In genomic region chr18:4468515-4468914, GRCh38 we compare ENCODE assay signal across 32 cellular contexts. TPM values are rescaled to one million over a fixed set of nuclear protein-coding genes. Genes with fewer than 3 reads are reported as not detected.
"Had no signal": no experiment of that assay in that cellular context is flagged by ENCODE, and none has a peak within 500 bp of the region (broad histone marks: within the 10 kb centered on the region; RNA-seq: fewer than 3 reads in every experiment).

No MANE protein-coding gene starts in this region.

- FAIRE-seq: bronchial epithelial cell had no signal

- H3K4me1 Mint-ChIP-seq: activated CD4-positive, alpha-beta T cell treated with anti-CD3 and anti-CD28 coated beads, Interleukin-2, amount 10 ng/mL, durations not matched to agents 7 days and 5 days; activated naive CD4-positive, alpha-beta T cell treated with anti-CD3 and anti-CD28 coated beads, Interleukin-2, amount 50 U/mL, for 24 hours; activated naive CD8-positive, alpha-beta T cell treated with anti-CD3 and anti-CD28 coated beads, Interleukin-2, amount 10 ng/mL, durations not matched to agents 7 days and 5 days; brain had no signal

- DNase-seq: activated CD4-positive, alpha-beta T cell treated with anti-CD3 and anti-CD28 coated beads, Interleukin-2, amount 10 ng/mL, durations not matched to agents 7 days and 5 days; activated CD4-positive, alpha-beta T cell treated with anti-CD3 and anti-CD28 coated beads, Interleukin-2, amount 50 U/mL, for 48 hours; activated CD4-positive, CD25-positive, alpha-beta regulatory T cell; activated CD8-positive, alpha-beta T cell treated with anti-CD3 and anti-CD28 coated beads, Interleukin-2, amount 10 ng/mL, durations not matched to agents 7 days and 5 days; activated gamma-delta T cell; activated naive CD4-positive, alpha-beta T cell treated with Interleukin-2 at 50 U/mL for 16 hours; activated naive CD8-positive, alpha-beta T cell treated with anti-CD3 and anti-CD28 coated beads, Interleukin-2, amount 10 ng/mL, durations not matched to agents 7 days and 5 days; activated T-cell treated with anti-CD3 and anti-CD28 coated beads, Interleukin-2, amount 50 U/mL, for 24 hours; adrenal gland; caudate nucleus; cerebellar nuclear complex; MM.1S; MV-4-11; NCI-H1092; NCI-H1436 treated with DMSO at 0.1 percent for 48 hours; NCI-H1694 treated with DMSO at 0.1 percent for 48 hours; NCI-H2029; NCI-H226; NCI-H524 treated with DMSO at 0.1 percent for 48 hours; NK-92 treated with Interleukin-12 subunit alpha and Interleukin-12 subunit beta, amount 100 ng/mL, for 24 hours; OCI-M1; Right ventricle myocardium superior; SW 1271; T-helper 1 cell; T-helper 2 cell; T-helper 9 cell had no signal

- H3K27ac Mint-ChIP-seq: activated CD4-positive, alpha-beta T cell treated with anti-CD3 and anti-CD28 coated beads, Interleukin-2, amount 10 ng/mL, durations not matched to agents 7 days and 5 days; activated CD8-positive, alpha-beta T cell treated with anti-CD3 and anti-CD28 coated beads, Interleukin-2, amount 10 ng/mL, durations not matched to agents 7 days and 5 days; activated naive CD4-positive, alpha-beta T cell treated with anti-CD3 and anti-CD28 coated beads, Interleukin-2, amount 50 U/mL, for 24 hours; activated naive CD8-positive, alpha-beta T cell treated with anti-CD3 and anti-CD28 coated beads, Interleukin-2, amount 10 ng/mL, durations not matched to agents 7 days and 5 days; activated T-cell treated with anti-CD3 and anti-CD28 coated beads, Interleukin-2, amount 50 U/mL, for 24 hours; activated T-helper 2 cell treated with anti-CD3 and anti-CD28 coated beads, Interferon-gamma antibody, Interleukin-2, Interleukin-4, amounts not matched to agents 10 μg/mL and 5 μg/mL and 100 μg/mL, durations not matched to agents 14 hours and 24 hours and 36 hours; brain had no signal

- H3K27ac ChIP-seq: adrenal gland, KMS-11, VCaP had no signal

- H3K36me3 Mint-ChIP-seq: activated naive CD4-positive, alpha-beta T cell treated with anti-CD3 and anti-CD28 coated beads, Interleukin-2, amount 50 U/mL, for 24 hours; activated naive CD8-positive, alpha-beta T cell treated with anti-CD3 and anti-CD28 coated beads, Interleukin-2, amount 10 ng/mL, durations not matched to agents 7 days and 5 days; brain had no signal

- H3K9me3 Mint-ChIP-seq: activated CD4-positive, alpha-beta T cell treated with anti-CD3 and anti-CD28 coated beads, Interleukin-2, amount 10 ng/mL, durations not matched to agents 7 days and 5 days; activated naive CD8-positive, alpha-beta T cell treated with anti-CD3 and anti-CD28 coated beads, Interleukin-2, amount 10 ng/mL, durations not matched to agents 7 days and 5 days; activated T-cell treated with anti-CD3 and anti-CD28 coated beads, Interleukin-2, amount 50 U/mL, for 24 hours had no signal

- H3K4me1 ChIP-seq: adrenal gland had no signal

- H3K9ac ChIP-seq: KMS-11 had no signal

- H3K27me3 ChIP-seq: adrenal gland had no signal

- H3K4me3 ChIP-seq: adrenal gland had no signal

- H3K9me3 ChIP-seq: adrenal gland had no signal

- H3K4me2 ChIP-seq: KMS-11 had no signal

- H3K36me3 ChIP-seq: adrenal gland had no signal

- H3K4me3 Mint-ChIP-seq: activated CD4-positive, alpha-beta T cell treated with anti-CD3 and anti-CD28 coated beads, Interleukin-2, amount 10 ng/mL, durations not matched to agents 7 days and 5 days; activated CD8-positive, alpha-beta T cell treated with anti-CD3 and anti-CD28 coated beads, Interleukin-2, amount 10 ng/mL, durations not matched to agents 7 days and 5 days; activated naive CD4-positive, alpha-beta T cell treated with anti-CD3 and anti-CD28 coated beads, Interleukin-2, amount 50 U/mL, for 24 hours; activated naive CD8-positive, alpha-beta T cell treated with anti-CD3 and anti-CD28 coated beads, Interleukin-2, amount 10 ng/mL, durations not matched to agents 7 days and 5 days; activated T-cell treated with anti-CD3 and anti-CD28 coated beads, Interleukin-2, amount 50 U/mL, for 24 hours; brain had no signal

- ATAC-seq: activated CD8-positive, alpha-beta T cell treated with anti-CD3 and anti-CD28 coated beads, Interleukin-2, amount 10 ng/mL, durations not matched to agents 7 days and 5 days had no signal

- H3K27me3 Mint-ChIP-seq: activated CD4-positive, alpha-beta T cell treated with anti-CD3 and anti-CD28 coated beads, Interleukin-2, amount 10 ng/mL, durations not matched to agents 7 days and 5 days; activated naive CD4-positive, alpha-beta T cell treated with anti-CD3 and anti-CD28 coated beads, Interleukin-2, amount 50 U/mL, for 24 hours; activated naive CD8-positive, alpha-beta T cell treated with anti-CD3 and anti-CD28 coated beads, Interleukin-2, amount 10 ng/mL, durations not matched to agents 7 days and 5 days; activated T-cell treated with anti-CD3 and anti-CD28 coated beads, Interleukin-2, amount 50 U/mL, for 24 hours had no signal

RNA-seq across cellular contexts. Expression of gene DLGAP1, which starts 13.4 kb away (rescaled TPM):
- total RNA-seq: activated CD8-positive, alpha-beta T cell treated with anti-CD3 and anti-CD28 coated beads, Interleukin-2, amount 10 ng/mL, durations not matched to agents 7 days and 5 days; activated naive CD8-positive, alpha-beta T cell treated with anti-CD3 and anti-CD28 coated beads, Interleukin-2, amount 10 ng/mL, durations not matched to agents 7 days and 5 days; activated T-helper 2 cell treated with anti-CD3 and anti-CD28 coated beads, Interferon-gamma antibody, Interleukin-2, Interleukin-4, amounts not matched to agents 10 μg/mL and 5 μg/mL and 100 μg/mL, durations not matched to agents 14 hours and 24 hours and 36 hours; bronchial epithelial cell had no signal
